1 cellular context compared by ENCODE assay signal in genomic region chr9:137240841-137241489, GRCh38.
TF ChIP-seq lines count a peak whose summit lies in the region.

TUBB4B (plus strand) TSS chr9:137241287; CDS start chr9:137241361, 74 bp downstream.

TF ChIP-seq in HepG2, 621 proteins besides CTCF, POLR2A, EP300 and RAD21 (continued from another document and continues in another):
- TF ChIP-seq TEF (CRISPR knock-in tag; IDR thresholded peaks at IDR 0.05) (0 out of 2 replicates have a peak, but pooled peaks have one; percentile 54), SNAI1 (CRISPR knock-in tag; IDR thresholded peaks at IDR 0.05; ENCODE audit: borderline replicate concordance) (peak; percentile 11; the same call in 1 of the 2 replicates), TOPORS (CRISPR knock-in tag; IDR thresholded peaks at IDR 0.05) (no peak), ZXDC (CRISPR knock-in tag; IDR thresholded peaks at IDR 0.05) (peak; percentile 52; the same call in 1 of the 2 replicates), ZNF34 (CRISPR knock-in tag; IDR thresholded peaks at IDR 0.05; ENCODE audit: borderline replicate concordance) (no peak), ZNF12 (CRISPR knock-in tag; IDR thresholded peaks at IDR 0.05) (peak; percentile 58; the same call in 1 of the 2 replicates), PRDM4 (CRISPR knock-in tag; IDR thresholded peaks at IDR 0.05; ENCODE audit: borderline replicate concordance) (no peak), GATA4 (IDR thresholded peaks at IDR 0.05; ENCODE audit: borderline replicate concordance, low read depth) (peak; percentile 95), KAT8 (CRISPR knock-in tag; IDR thresholded peaks at IDR 0.05) (peak; percentile 52; the same call in 1 of the 2 replicates), ZNF558 (CRISPR knock-in tag; IDR thresholded peaks at IDR 0.05; ENCODE audit: borderline replicate concordance) (no peak), ISL2 (CRISPR knock-in tag; IDR thresholded peaks at IDR 0.05) (peak; percentile 56), PRMT3 (CRISPR knock-in tag; IDR thresholded peaks at IDR 0.05; ENCODE audit: borderline replicate concordance, low read depth) (no peak), RARA (CRISPR knock-in tag; IDR thresholded peaks at IDR 0.05) (peak; percentile 49; the same call in 1 of the 2 replicates), HCFC1 (IDR thresholded peaks at IDR 0.05; ENCODE audit: low read depth, low read length) (peak; percentile 26; the same call in 1 of the 2 replicates), ZNF136 (CRISPR knock-in tag; IDR thresholded peaks at IDR 0.05; ENCODE audit: low read depth) (no peak), HINFP (CRISPR knock-in tag; IDR thresholded peaks at IDR 0.05; ENCODE audit: low read depth) (no peak), ZNF589 (CRISPR knock-in tag; conservative IDR thresholded peaks at IDR 0.05) (peak; percentile 60; the same call in 1 of the 2 replicates), ZNF597 (CRISPR knock-in tag; IDR thresholded peaks at IDR 0.05) (no peak), GPN1 (CRISPR knock-in tag; IDR thresholded peaks at IDR 0.05; ENCODE audit: borderline replicate concordance) (no peak), NAIF1 (CRISPR knock-in tag; IDR thresholded peaks at IDR 0.05; ENCODE audit: borderline replicate concordance) (no peak), ZBTB40 (IDR thresholded peaks at IDR 0.05) (no peak), ZBTB40 (CRISPR knock-in tag; IDR thresholded peaks at IDR 0.05) (peak; percentile 33; the same call in 1 of the 2 replicates), ZNF616 (CRISPR knock-in tag; IDR thresholded peaks at IDR 0.05; ENCODE audit: low read depth) (0 out of 2 replicates have a peak, but pooled peaks have one; percentile 13), NCOA5 (CRISPR knock-in tag; IDR thresholded peaks at IDR 0.05) (no peak), ATF3 (CRISPR knock-in tag; IDR thresholded peaks at IDR 0.05) (peak; percentile 66), LRRFIP1 (CRISPR knock-in tag; conservative IDR thresholded peaks at IDR 0.05) (no peak), PBX3 (CRISPR knock-in tag; IDR thresholded peaks at IDR 0.05; ENCODE audit: borderline replicate concordance) (peak; percentile 93; the same call in 1 of the 2 replicates), PHF8 (CRISPR knock-in tag; IDR thresholded peaks at IDR 0.05) (no peak; the same call in 1 of the 2 replicates), TFDP2 (CRISPR knock-in tag; IDR thresholded peaks at IDR 0.05) (peak; percentile 70), FOXK1 (CRISPR knock-in tag; IDR thresholded peaks at IDR 0.05; ENCODE audit: borderline replicate concordance, low read depth) (peak; percentile 76; the same call in 1 of the 2 replicates), ZNF781 (CRISPR knock-in tag; IDR thresholded peaks at IDR 0.05; ENCODE audit: borderline replicate concordance, not compliant biosample characterization) (peak; percentile 60)
